Comparison of ENCODE assay signal across 12 cellular contexts in the genomic region with DNA sequence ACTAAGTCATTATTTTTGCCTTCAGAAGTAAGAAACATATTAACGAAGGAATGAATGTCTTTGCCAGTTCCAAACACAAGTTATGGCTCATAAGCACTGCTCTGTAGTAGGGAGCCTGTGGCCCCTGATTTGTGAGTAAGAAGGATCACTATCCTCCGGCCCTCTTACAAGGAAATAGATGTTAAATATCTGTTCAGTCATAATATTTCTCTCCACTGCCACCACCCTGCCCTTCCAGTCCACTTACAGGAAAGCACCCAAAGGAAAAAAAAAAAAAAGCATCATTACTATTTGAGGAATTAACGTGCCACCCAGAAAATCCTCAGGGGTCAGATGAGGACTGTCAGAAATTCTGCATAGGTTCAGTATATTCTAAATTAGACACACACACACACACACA.
A peak's percentile ranks its signal among the peaks of the same experiment; 100 is the strongest.
DNase-seq lines count a peak whose midpoint lies in the region; ATAC-seq, FAIRE-seq and TF ChIP-seq lines count a peak whose summit lies in the region.
"Had no signal": no experiment of that assay in that cellular context is flagged by ENCODE, and none has a peak within 500 bp of the region (broad histone marks: within the 10 kb centered on the region; RNA-seq: fewer than 3 reads in every experiment).

No MANE protein-coding gene starts in this region.

- H3K79me2 ChIP-seq in fibroblast of lung (ENCODE audit: control insufficient read depth, insufficient read depth, low read length) = peaks cover 50% of the 10 kb centered on the region

- peaks cover 10% of the 10 kb centered on the region for H3K36me3 ChIP-seq in fibroblast of lung (ENCODE audit: control insufficient read depth, insufficient read depth, low read length)
- peaks cover 0 to 15% of the 10 kb centered on the region in 2 donors for H3K36me3 ChIP-seq in gastrocnemius medialis

- BruUV-seq in Calu3 (replicated peaks; lab: Mats Ljungman, UMichigan) = no TSS peak

- no peak overlapping the region for H2AFZ ChIP-seq in fibroblast of lung (ENCODE audit: low read length)

- H3K4me1 Mint-ChIP-seq in Calu3 (ENCODE audit: low read depth, unreplicated experiment) = peaks cover 38% of the 10 kb centered on the region

- peaks cover 42% of the 10 kb centered on the region for H3K4me1 ChIP-seq in fibroblast of lung (ENCODE audit: control insufficient read depth, extremely low read depth, insufficient read depth, low read length)
- peaks cover 41 to 43% of the 10 kb centered on the region in 2 donors for H3K4me1 ChIP-seq in gastrocnemius medialis

- no peaks in the 10 kb centered on the region for H3K27me3 Mint-ChIP-seq in Calu3 (ENCODE audit: unreplicated experiment)

- no peak overlapping the region for H3K4me3 Mint-ChIP-seq in Calu3 (ENCODE audit: low read depth, unreplicated experiment)

- CTCF ChIA-PET in Calu3 (lab: Charles Lee) = no interaction called here

- no peak for DNase-seq in Calu3
- peak; percentile 29 for DNase-seq in RCC 7860 (ENCODE audit: low spot score)
- DNase-seq in fibroblast of lung (ENCODE audit: low read depth in 2 of 2) = peak in 1 of 2 donors; percentile 49
- DNase-seq in gastrocnemius medialis = no peak
- DNase-seq in stimulated activated CD4-positive, alpha-beta T cell treated with anti-CD3 and anti-CD28 coated beads, Interleukin-2, amount 100 ng/mL, for 48 hours = no peak
- no peak for DNase-seq in NCI-H774 (lab: John Stamatoyannopoulos, UW)
- DNase-seq in midbrain (lab: John Stamatoyannopoulos, UW) = no peak
- DNase-seq: cortex of kidney, DMS79 treated with DMSO at 0.1 percent for 48 hours, NCI-H1417 treated with DMSO at 0.1 percent for 48 hours had no signal

- in situ Hi-C loops in gastrocnemius medialis (cut with MboI; ENCODE audit: low sequenced_read_pairs in 4 of 4) = no loop called here

- H4K20me1 ChIP-seq in fibroblast of lung (ENCODE audit: control insufficient read depth, extremely low read depth, insufficient read depth, low read length) = no peaks in the 10 kb centered on the region

- intact Hi-C loops in Calu3 (cut with micrococcal nuclease; ENCODE audit: unreplicated experiment) = no loop called here
- intact Hi-C loops in gastrocnemius medialis (cut with DNase I; ENCODE audit: low total_unique reads) = no loop called here

- H3K9me3 Mint-ChIP-seq in Calu3 (ENCODE audit: low read depth, unreplicated experiment) = no peaks in the 10 kb centered on the region

- peaks cover 23% of the 10 kb centered on the region for H3K36me3 Mint-ChIP-seq in Calu3 (ENCODE audit: insufficient read depth, unreplicated experiment)

- no peak overlapping the region for H3K9ac ChIP-seq in fibroblast of lung (ENCODE audit: insufficient read depth, low read length)

- no peak overlapping the region for H3K4me2 ChIP-seq in fibroblast of lung (ENCODE audit: extremely low read depth, insufficient read depth, low read length)

- no peaks in the 10 kb centered on the region for H3K27me3 ChIP-seq in fibroblast of lung (ENCODE audit: control insufficient read depth, insufficient read depth, low read length)
- H3K27me3 ChIP-seq in gastrocnemius medialis = no peaks in the 10 kb centered on the region

- H3K9me3 ChIP-seq in fibroblast of lung (ENCODE audit: control insufficient read depth, insufficient read depth, low read depth, low read length) (no peaks in the 10 kb centered on the region), gastrocnemius medialis (no peaks in the 10 kb centered on the region)

- peak overlapping the region; percentile 54 for H3K27ac Mint-ChIP-seq in Calu3 (ENCODE audit: unreplicated experiment)

- no peak for FAIRE-seq in RCC 7860 (lab: Jason Lieb, UNC)
- FAIRE-seq: frontal cortex had no signal

- no peak for ATAC-seq in gastrocnemius medialis
- ATAC-seq in GM19351 (IDR thresholded peaks at IDR 0.05; ENCODE audit: unreplicated experiment) = no peak

- TF ChIP-seq CTCF in Calu3 (IDR thresholded peaks at IDR 0.05; ENCODE audit: unreplicated experiment) (no peak), fibroblast of lung (conservative IDR thresholded peaks at IDR 0.05 in 1 of 2, IDR thresholded peaks at IDR 0.05 in 1 of 2; ENCODE audit: low read depth in 1 of 2, low read length in 2 of 2) (no peak), gastrocnemius medialis (IDR thresholded peaks at IDR 0.05 in 4 of 5, conservative IDR thresholded peaks at IDR 0.05 in 1 of 5) (no peak)

- no peak for TF ChIP-seq POLR2A in gastrocnemius medialis (IDR thresholded peaks at IDR 0.05)

- H3K4me3 ChIP-seq in fibroblast of lung (replicated peaks in 1 of 4; ENCODE audit: control extremely low read depth in 1 of 4, insufficient read depth in 1 of 4, low read depth in 3 of 4, low read length in 4 of 4) (no peak overlapping the region), gastrocnemius medialis (no peak overlapping the region)

- H3K27ac ChIP-seq in fibroblast of lung (ENCODE audit: insufficient read depth, low read length) (peak overlapping the region; percentile 95), gastrocnemius medialis (peak overlapping the region; percentile 39 to 73 (median 64))
